ENCODE assay signal across 16 cellular contexts in the genomic region with DNA sequence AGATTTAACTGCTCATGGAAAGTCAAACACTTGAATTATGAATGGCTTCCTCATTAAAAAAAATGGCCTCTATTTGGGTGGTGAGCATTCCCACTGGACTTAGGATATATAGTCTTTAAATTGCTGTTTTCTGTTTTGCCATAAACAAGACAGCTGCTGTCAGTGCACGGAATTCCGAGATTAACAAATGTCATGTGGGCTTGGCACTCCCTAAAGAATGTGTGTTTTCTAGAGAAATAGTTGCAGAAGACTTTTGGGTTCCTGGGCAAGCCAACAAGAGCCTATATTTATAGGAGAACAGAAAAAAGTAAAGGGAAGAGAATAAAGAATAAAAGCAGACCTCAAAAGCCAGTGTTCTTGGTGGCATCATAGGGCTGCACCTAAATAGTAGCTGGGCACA. TPM values are rescaled to one million over a fixed set of nuclear protein-coding genes. Genes with fewer than 3 reads are reported as not detected.
DNase-seq lines count a peak whose midpoint lies in the region; ATAC-seq and TF ChIP-seq lines count a peak whose summit lies in the region.
"Had no signal": no experiment of that assay in that cellular context is flagged by ENCODE, and none has a peak within 500 bp of the region (broad histone marks: within the 10 kb centered on the region; RNA-seq: fewer than 3 reads in every experiment).

No MANE protein-coding gene starts in this region.

- H3K4me3 Mint-ChIP-seq in MCF 10A (ENCODE audit: unreplicated experiment), result no peak overlapping the region
- H3K4me3 Mint-ChIP-seq: CD4-positive, alpha-beta T cell had no signal

- CTCF ChIA-PET in mammary epithelial cell (lab: Charles Lee; ENCODE audit: low non-redundant PET), result no interaction called here
- CTCF ChIA-PET in MCF 10A (lab: Yijun Ruan, JAX), result no interaction called here

- 33% methylated on average over 2 of the region's 2 CpGs for WGBS in mammary epithelial cell (ENCODE audit: low coverage, missing lambda C conversion rate)

- H3K9me3 Mint-ChIP-seq in MCF 10A (ENCODE audit: unreplicated experiment), result no peaks in the 10 kb centered on the region
- H3K9me3 Mint-ChIP-seq: CD4-positive, alpha-beta T cell had no signal

- peak overlapping the region; percentile 31 for H3K4me2 ChIP-seq in mammary epithelial cell (ENCODE audit: insufficient read depth, low read depth, low read length)
- H3K4me2 ChIP-seq: BLaER1 treated with 17β-estradiol and CSF1 and Interleukin-3, amounts not matched to agents 10 nM and 100 nM had no signal

- H3K36me3 ChIP-seq in mammary epithelial cell (ENCODE audit: insufficient read depth, low read length), result no peaks in the 10 kb centered on the region
- H3K36me3 ChIP-seq: BLaER1 treated with 17β-estradiol and CSF1 and Interleukin-3, amounts not matched to agents 10 nM and 100 nM; HAP-1 had no signal

- H2AFZ ChIP-seq in mammary epithelial cell (ENCODE audit: low read depth, low read length), result peak overlapping the region; percentile 88

- H3K9me3 ChIP-seq in mammary epithelial cell (replicated peaks; ENCODE audit: insufficient read depth, low read length), result no peaks in the 10 kb centered on the region
- H3K9me3 ChIP-seq: BLaER1 treated with 17β-estradiol and CSF1 and Interleukin-3, amounts not matched to agents 10 nM and 100 nM; HAP-1 had no signal

- no peak overlapping the region for H3K9ac ChIP-seq in mammary epithelial cell (ENCODE audit: insufficient read depth, low read length)
- H3K9ac ChIP-seq: BLaER1 treated with 17β-estradiol and CSF1 and Interleukin-3, amounts not matched to agents 10 nM and 100 nM had no signal

- no peaks in the 10 kb centered on the region for H4K20me1 ChIP-seq in mammary epithelial cell (ENCODE audit: insufficient read depth, low read length)
- H4K20me1 ChIP-seq: BLaER1 treated with 17β-estradiol and CSF1 and Interleukin-3, amounts not matched to agents 10 nM and 100 nM had no signal

- no peaks in the 10 kb centered on the region for H3K79me2 ChIP-seq in mammary epithelial cell (ENCODE audit: insufficient read depth, low read length)

- no peak for DNase-seq in mammary epithelial cell
- no peak for DNase-seq in MCF 10A (ENCODE audit: unreplicated experiment)
- DNase-seq in SK-MEL-5 (ENCODE audit: low read depth, low spot score), result peak; percentile 31
- peak; percentile 24 for DNase-seq in myocyte (ENCODE audit: low read depth)
- no peak for DNase-seq in kidney glomerular epithelial cell (lab: John Stamatoyannopoulos, UW)
- DNase-seq: 8988T; ACHN; CD4-positive, alpha-beta T cell; DMS153; DMS79 treated with DMSO at 0.1 percent for 48 hours; EL had no signal

- in situ Hi-C loops in mammary epithelial cell (cut with MboI; ENCODE audit: low sequenced_read_pairs in 2 of 2), result no loop called here
- in situ Hi-C loops in SK-MEL-5 (cut with HindIII; ENCODE audit: low pct_unique_long_range_greater_than_20kb, low sequenced_read_pairs), result no loop called here

- no peaks in the 10 kb centered on the region for H3K27me3 Mint-ChIP-seq in MCF 10A (ENCODE audit: insufficient read depth, unreplicated experiment)

- H3K27me3 ChIP-seq in mammary epithelial cell (ENCODE audit: insufficient read depth, low read length), result no peaks in the 10 kb centered on the region
- H3K27me3 ChIP-seq: BLaER1 treated with 17β-estradiol and CSF1 and Interleukin-3, amounts not matched to agents 10 nM and 100 nM had no signal

- peaks cover 22% of the 10 kb centered on the region for H3K4me1 ChIP-seq in mammary epithelial cell (ENCODE audit: insufficient read depth, low read length)
- H3K4me1 ChIP-seq: BLaER1 treated with 17β-estradiol and CSF1 and Interleukin-3, amounts not matched to agents 10 nM and 100 nM had no signal

- TF ChIP-seq CTCF in mammary epithelial cell (conservative IDR thresholded peaks at IDR 0.05 in 1 of 2, IDR thresholded peaks at IDR 0.05 in 1 of 2; ENCODE audit: extremely low read depth in 1 of 2, insufficient read depth in 1 of 2, low read depth in 1 of 2, low read length in 2 of 2) (no peak), MCF 10A (IDR thresholded peaks at IDR 0.05; ENCODE audit: unreplicated experiment) (no peak)

- H3K4me3 ChIP-seq in mammary epithelial cell (replicated peaks in 1 of 3; ENCODE audit: insufficient read depth in 1 of 3, low read depth in 2 of 3, low read length in 3 of 3), result no peak overlapping the region
- H3K4me3 ChIP-seq: BLaER1 treated with 17β-estradiol and CSF1 and Interleukin-3, amounts not matched to agents 10 nM and 100 nM; HAP-1 had no signal

- H3K27ac Mint-ChIP-seq in MCF 10A (ENCODE audit: low read depth, unreplicated experiment), result no peak overlapping the region
- H3K27ac Mint-ChIP-seq: CD4-positive, alpha-beta T cell had no signal

- BruUV-seq in mammary epithelial cell (replicated peaks; lab: Mats Ljungman, UMichigan) (no TSS peak), MCF 10A (replicated peaks; lab: Mats Ljungman, UMichigan) (no TSS peak)

- H3K36me3 Mint-ChIP-seq in MCF 10A (ENCODE audit: insufficient read depth, unreplicated experiment), result no peaks in the 10 kb centered on the region

- ATAC-seq in GM18519 (IDR thresholded peaks at IDR 0.05; ENCODE audit: low FRiP score, unreplicated experiment), result no peak
- no peak for ATAC-seq in GM21423 (IDR thresholded peaks at IDR 0.05; ENCODE audit: unreplicated experiment)

- intact Hi-C loops in mammary epithelial cell (cut with micrococcal nuclease) (no loop called here), MCF 10A (cut with micrococcal nuclease) (no loop called here)

- H3K4me1 Mint-ChIP-seq in MCF 10A (ENCODE audit: insufficient read depth, unreplicated experiment), result peaks cover 11% of the 10 kb centered on the region

- dilution Hi-C loops in mammary epithelial cell (cut with HindIII; ENCODE audit: low sequenced_read_pairs), result no loop called here

- H3K27ac ChIP-seq in mammary epithelial cell (ENCODE audit: insufficient read depth, low read depth, low read length), result no peak overlapping the region
- H3K27ac ChIP-seq: BLaER1 treated with 17β-estradiol and CSF1 and Interleukin-3, amounts not matched to agents 10 nM and 100 nM; HL-60 had no signal

- POLR2A ChIA-PET in MCF 10A (lab: Yijun Ruan, JAX), result interaction anchor here (0.6 to 2.3 kb wide), 8 partner anchors 11 to 283 kb away, joined by 3 to 11 read pairs (median 4); a partner anchor contains a TSS

RNA-seq across cellular contexts. Expression of a gene that starts 13.6 kb away (rescaled TPM):
- total RNA-seq in mammary epithelial cell (100 to 1,000 TPM; 129 to 137 TPM), MCF 10A (2022) (162 and 168 TPM in 2 replicates), myocyte (118 and 127 TPM in 2 replicates)
- 169 TPM for polyA plus RNA-seq in mammary epithelial cell
- polyA minus RNA-seq in mammary epithelial cell, result 71.6 TPM
- total RNA-seq in SK-MEL-5 (2014; rRNA removed; shearing (Covaris generic)), result 79.0 and 95.6 TPM in 2 replicates
- polyA plus RNA-seq in SK-MEL-5 (2015; cell fraction: cytosol; rRNA removed), result 174 and 228 TPM in 2 replicates
- 135 and 146 TPM in 2 replicates for polyA plus RNA-seq in SK-MEL-5 (2015; cell fraction: nucleus; rRNA removed)
- 136 TPM for polyA plus RNA-seq in myocyte (2012)

Comparison
In these comparisons a context has a peak if more than half of its experiments do, and no peak if none do; other contexts are left out.
1. DNase-seq: peak in SK-MEL-5 (single experiment) and myocyte (single experiment); none in mammary epithelial cell (single experiment), MCF 10A (single experiment) and kidney glomerular epithelial cell (single experiment).